ENCODE assay signal across 1 cellular context in genomic region chr18:79988079-79988924, GRCh38.
TF ChIP-seq lines count a peak whose summit lies in the region.

TSS of gene TXNL4A (minus strand) at chr18:79988563. CDS start at chr18:79988392, 171 bp downstream.

TF ChIP-seq in K562, 482 proteins besides CTCF, POLR2A, EP300 and RAD21 (continued from another document and continues in another):
- peak; percentile 39; the same call in 1 of the 2 replicates for TF ChIP-seq NKRF (IDR thresholded peaks at IDR 0.05; ENCODE audit: borderline replicate concordance)
- TF ChIP-seq MAZ (CRISPR knock-in tag; conservative IDR thresholded peaks at IDR 0.05 in 1 of 2, IDR thresholded peaks at IDR 0.05 in 1 of 2): peak in 1 of 2 experiments; percentile 60; a peak in 2 of 4 replicates
- no peak for TF ChIP-seq ASH1L (IDR thresholded peaks at IDR 0.05; ENCODE audit: borderline replicate concordance, low read depth, partially characterized antibody)
- TF ChIP-seq ZNF146 (CRISPR knock-in tag; IDR thresholded peaks at IDR 0.05; ENCODE audit: unreplicated experiment): no peak
- peak; percentile 84 for TF ChIP-seq SUPT5H (IDR thresholded peaks at IDR 0.05)
- TF ChIP-seq FIP1L1 (IDR thresholded peaks at IDR 0.05; ENCODE audit: low read depth, low read length, poor library complexity, severe bottlenecking): peak; percentile 29
- TF ChIP-seq ETV5 (CRISPR knock-in tag; IDR thresholded peaks at IDR 0.05; ENCODE audit: low read depth): peak; percentile 47; the same call in 1 of the 2 replicates
- 0 out of 2 replicates have a peak, but pooled peaks have one; percentile 12 for TF ChIP-seq ZNF431 (CRISPR knock-in tag; IDR thresholded peaks at IDR 0.05)
- 0 out of 2 replicates have a peak, but pooled peaks have one; percentile 38 for TF ChIP-seq ZNF263 (CRISPR knock-in tag; IDR thresholded peaks at IDR 0.05; ENCODE audit: borderline replicate concordance)
- no peak for TF ChIP-seq ZFP91 (CRISPR knock-in tag; IDR thresholded peaks at IDR 0.05)
- TF ChIP-seq KDM5B (IDR thresholded peaks at IDR 0.05; ENCODE audit: insufficient replicate concordance, low read depth, low read length): peak; percentile 79
- peak; percentile 78 for TF ChIP-seq HMGN3 (IDR thresholded peaks at IDR 0.05; ENCODE audit: borderline replicate concordance, extremely low read depth, insufficient read length, low read depth, low read length)
- TF ChIP-seq ETV1 (tag; conservative IDR thresholded peaks at IDR 0.05; ENCODE audit: low read depth): 0 out of 2 replicates have a peak, but pooled peaks have one; percentile 26
- TF ChIP-seq E2F3 (CRISPR knock-in tag; IDR thresholded peaks at IDR 0.05): 0 out of 2 replicates have a peak, but pooled peaks have one; percentile 26
- TF ChIP-seq ELF1 (tag; IDR thresholded peaks at IDR 0.05): peak; percentile 86
- peak; percentile 60 for TF ChIP-seq HNRNPLL (IDR thresholded peaks at IDR 0.05; ENCODE audit: low read depth, low read length, poor library complexity, severe bottlenecking)
- TF ChIP-seq ATF1 (CRISPR knock-in tag; IDR thresholded peaks at IDR 0.05): peak; percentile 72
- peak; percentile 94 for TF ChIP-seq ATF1 (tag; IDR thresholded peaks at IDR 0.05)
- no peak for TF ChIP-seq TFE3 (CRISPR knock-in tag; IDR thresholded peaks at IDR 0.05)
- TF ChIP-seq MGA (IDR thresholded peaks at IDR 0.05): peak; percentile 82
- TF ChIP-seq E2F6 (IDR thresholded peaks at IDR 0.05; ENCODE audit: borderline replicate concordance in 1 of 2, extremely low read depth in 1 of 2, insufficient read depth in 1 of 2, insufficient read length in 1 of 2, low read depth in 1 of 2, low read length in 1 of 2, poor library complexity in 1 of 2, severe bottlenecking in 1 of 2): peak; percentile 81 to 91
- TF ChIP-seq TBP (optimal IDR thresholded peaks at IDR 0.05; ENCODE audit: low read depth, low read length): peak; percentile 56
- peak; percentile 58 for TF ChIP-seq TAF1 (IDR thresholded peaks at IDR 0.05; ENCODE audit: control insufficient read depth, extremely low read depth, insufficient read depth, low read length, severe bottlenecking)
- peak; percentile 37 for TF ChIP-seq SMAD1 (IDR thresholded peaks at IDR 0.05; ENCODE audit: low read depth, low read length, partially characterized antibody)
- TF ChIP-seq BACH1 (tag; IDR thresholded peaks at IDR 0.05): no peak
- 0 out of 2 replicates have a peak, but pooled peaks have one; percentile 40 for TF ChIP-seq BHLHE40 (IDR thresholded peaks at IDR 0.05; ENCODE audit: low read length)
- TF ChIP-seq POLR2G (IDR thresholded peaks at IDR 0.05; ENCODE audit: low read depth, low read length): peak; percentile 89
- TF ChIP-seq CREM (IDR thresholded peaks at IDR 0.05; ENCODE audit: low read depth): peak; percentile 97
- TF ChIP-seq VEZF1 (CRISPR knock-in tag; IDR thresholded peaks at IDR 0.05): peak; percentile 36
- peak; percentile 71 for TF ChIP-seq POLR2H (tag; IDR thresholded peaks at IDR 0.05; ENCODE audit: low read depth)
- TF ChIP-seq PHB2 (IDR thresholded peaks at IDR 0.05; ENCODE audit: low read depth): no peak
- no peak for TF ChIP-seq CREB3 (tag; conservative IDR thresholded peaks at IDR 0.05; ENCODE audit: low read depth)
- TF ChIP-seq HSF4 (CRISPR knock-in tag; IDR thresholded peaks at IDR 0.05; ENCODE audit: borderline replicate concordance): no peak
- no peak for TF ChIP-seq NR4A1 (CRISPR knock-in tag; IDR thresholded peaks at IDR 0.05)
- TF ChIP-seq NR4A1 (tag; IDR thresholded peaks at IDR 0.05): no peak
- TF ChIP-seq TFAM (CRISPR knock-in tag; conservative IDR thresholded peaks at IDR 0.05): no peak
- 0 out of 2 replicates have a peak, but pooled peaks have one; percentile 45 for TF ChIP-seq ETS1 (conservative IDR thresholded peaks at IDR 0.05; ENCODE audit: control insufficient read depth, low read depth, low read length)
- 0 out of 2 replicates have a peak, but pooled peaks have one; percentile 49 for TF ChIP-seq BRD4 (IDR thresholded peaks at IDR 0.05)
